In genomic region chr10:97072851-97073665, GRCh38 we compare ENCODE assay signal across 9 cellular contexts.
A peak's percentile ranks its signal among the peaks of the same experiment; 100 is the strongest.
DNase-seq lines count a peak whose midpoint lies in the region; ATAC-seq and TF ChIP-seq lines count a peak whose summit lies in the region.
"Had no signal": no experiment of that assay in that cellular context is flagged by ENCODE, and none has a peak within 500 bp of the region (broad histone marks: within the 10 kb centered on the region; RNA-seq: fewer than 3 reads in every experiment).

No MANE protein-coding gene starts in this region.

- WGBS in right cardiac atrium: 41% methylated on average over 21 of the region's 21 CpGs
- WGBS in sigmoid colon, 2 donors: 32 to 46% methylated on average over 21 of the region's 21 CpGs

- no peaks in the 10 kb centered on the region for H3K36me3 ChIP-seq in sigmoid colon
- H3K36me3 ChIP-seq: BLaER1 had no signal

- DNase-seq in NCI-H1436 (lab: John Stamatoyannopoulos, UW) (peak; percentile 74), NCI-H1436 treated with DMSO at 0.1 percent for 48 hours (lab: John Stamatoyannopoulos, UW) (no peak), NCI-H1105 (lab: John Stamatoyannopoulos, UW) (peak; percentile 64), T-helper 17 cell (peak; percentile 48 to 75 (median 50)), anterior cingulate cortex (lab: John Stamatoyannopoulos, UW) (peak in 56 of 58 donors; percentile 24 to 93 (median 70)), right cardiac atrium (peak; percentile 75 to 93 (median 90)), sigmoid colon (peak; percentile 85)

- H3K27ac ChIP-seq in right cardiac atrium (ENCODE audit: low read length): no peak overlapping the region
- H3K27ac ChIP-seq in sigmoid colon: no peak overlapping the region
- H3K27ac ChIP-seq: BLaER1 had no signal

- no peak for TF ChIP-seq EP300 in sigmoid colon (IDR thresholded peaks at IDR 0.05)

- H3K9me3 ChIP-seq in T-helper 17 cell (ENCODE audit: control insufficient read depth, low read length, poor library complexity, severe bottlenecking): no peaks in the 10 kb centered on the region
- peaks cover 1% of the 10 kb centered on the region for H3K9me3 ChIP-seq in right cardiac atrium (ENCODE audit: control insufficient read depth, low read length)
- no peaks in the 10 kb centered on the region for H3K9me3 ChIP-seq in sigmoid colon

- peaks cover 7% of the 10 kb centered on the region for H3K4me1 Mint-ChIP-seq in T-helper 17 cell

- H3K27me3 ChIP-seq in right cardiac atrium (ENCODE audit: control insufficient read depth, insufficient read depth) (no peaks in the 10 kb centered on the region), sigmoid colon (peaks cover 0 to 21% (median 0%) of the 10 kb centered on the region in 3 donors)

- peaks cover 3% of the 10 kb centered on the region for H3K36me3 Mint-ChIP-seq in T-helper 17 cell (ENCODE audit: low read depth)

- peak; percentile 70 for ATAC-seq in T-helper 17 cell
- peak; percentile 58 to 83 for ATAC-seq in right cardiac atrium
- no peak for ATAC-seq in HG02642 (IDR thresholded peaks at IDR 0.05; ENCODE audit: poor library complexity, unreplicated experiment)

- no peak overlapping the region for H3K4me3 Mint-ChIP-seq in T-helper 17 cell

- no peak overlapping the region for H3K4me3 ChIP-seq in right cardiac atrium (ENCODE audit: low read length)
- H3K4me3 ChIP-seq in sigmoid colon: no peak overlapping the region
- H3K4me3 ChIP-seq: BLaER1 had no signal

- no peak overlapping the region for H3K27ac Mint-ChIP-seq in T-helper 17 cell

- H3K4me1 ChIP-seq in right cardiac atrium (ENCODE audit: control insufficient read depth, insufficient read depth, low read length): no peaks in the 10 kb centered on the region
- H3K4me1 ChIP-seq in sigmoid colon: no peaks in the 10 kb centered on the region

- intact Hi-C loops in right cardiac atrium (cut with DNase I) (loop anchor here (2.0 to 5.0 kb wide), 3 partner anchors 44 to 138 kb away; no protein-coding TSS in a partner anchor), sigmoid colon (cut with DNase I) (loop anchor here (2.0 kb wide), 1 partner anchor 138 kb away; no protein-coding TSS in a partner anchor)

- peaks cover 44% of the 10 kb centered on the region for H3K27me3 Mint-ChIP-seq in T-helper 17 cell

- TF ChIP-seq CTCF in sigmoid colon (IDR thresholded peaks at IDR 0.05): peak; percentile 46 to 93 (median 72)

- no peak for TF ChIP-seq POLR2A in sigmoid colon (IDR thresholded peaks at IDR 0.05)
